Comparison of ENCODE assay signal across 27 cellular contexts in genomic region chr2:33265584-33266338, GRCh38.
DNase-seq lines count a peak whose midpoint lies in the region; ATAC-seq, FAIRE-seq and TF ChIP-seq lines count a peak whose summit lies in the region.
"Had no signal": no experiment of that assay in that cellular context is flagged by ENCODE, and none has a peak within 500 bp of the region (broad histone marks: within the 10 kb centered on the region; RNA-seq: fewer than 3 reads in every experiment).

No MANE protein-coding gene starts in this region.

- H3K27me3 ChIP-seq in IMR-90 (ENCODE audit: control insufficient read depth, insufficient read depth, low read length) (no peaks in the 10 kb centered on the region), brain microvascular endothelial cell (replicated peaks) (no peaks in the 10 kb centered on the region), mesenchymal stem cell (ENCODE audit: control insufficient read depth in 1 of 2, insufficient read depth in 1 of 2, low read length in 2 of 2) (no peaks in the 10 kb centered on the region)
- H3K27me3 ChIP-seq in naive thymus-derived CD4-positive, alpha-beta T cell (ENCODE audit: control insufficient read depth in 2 of 2, insufficient read depth in 2 of 2, low read length in 2 of 2): no peaks in the 10 kb centered on the region
- H3K27me3 ChIP-seq: body of pancreas, spleen, thyroid gland had no signal

- H2BK15ac ChIP-seq in IMR-90 (ENCODE audit: low read depth, low read length) (no peak overlapping the region), mesenchymal stem cell (ENCODE audit: low read depth, poor library complexity, severe bottlenecking) (no peak overlapping the region)

- H3K4me1 ChIP-seq in IMR-90 (ENCODE audit: control insufficient read depth, insufficient read depth, low read length): peaks cover 4% of the 10 kb centered on the region
- H3K4me1 ChIP-seq in mesenchymal stem cell (ENCODE audit: control insufficient read depth, insufficient read depth, low read depth, low read length): peaks cover 3% of the 10 kb centered on the region
- H3K4me1 ChIP-seq in naive thymus-derived CD4-positive, alpha-beta T cell (ENCODE audit: control insufficient read depth in 2 of 2, insufficient read depth in 2 of 2, low read length in 2 of 2): no peaks in the 10 kb centered on the region
- H3K4me1 ChIP-seq: body of pancreas, thyroid gland had no signal

- H3K4me1 Mint-ChIP-seq in naive thymus-derived CD4-positive, alpha-beta T cell: no peaks in the 10 kb centered on the region
- H3K4me1 Mint-ChIP-seq: H9 had no signal

- H3K56ac ChIP-seq in IMR-90 (ENCODE audit: extremely low read depth, insufficient read depth, low read length): no peak overlapping the region

- peaks cover 13% of the 10 kb centered on the region for H3K9me1 ChIP-seq in IMR-90 (ENCODE audit: insufficient read depth, low read length)

- H3K4ac ChIP-seq in IMR-90 (ENCODE audit: low read depth, low read length) (no peak overlapping the region), mesenchymal stem cell (ENCODE audit: low read depth in 1 of 2, low read length in 2 of 2) (peak overlapping the region in 1 of 2 experiments; percentile 67)

- in situ Hi-C loops in IMR-90 (cut with MboI; ENCODE audit: low sequenced_read_pairs) (loop anchor here (10.0 to 25.0 kb wide), 2 partner anchors 228 to 481 kb away; no protein-coding TSS in a partner anchor), brain microvascular endothelial cell (cut with HindIII; ENCODE audit: low pct_ligation_motif_present, low sequenced_read_pairs) (no loop called here), ACHN (cut with HindIII; ENCODE audit: low pct_ligation_motif_present, low pct_unique_long_range_greater_than_20kb, low sequenced_read_pairs) (no loop called here)

- no peak for FAIRE-seq in GM19239 (lab: Jason Lieb, UNC)
- FAIRE-seq: colon, GM12892, kidney had no signal

- H2AFZ ChIP-seq in IMR-90 (replicated peaks; ENCODE audit: low read length, poor library complexity) (no peak overlapping the region), mesenchymal stem cell (ENCODE audit: low read depth, low read length) (no peak overlapping the region)

- H3K36me3 Mint-ChIP-seq in naive thymus-derived CD4-positive, alpha-beta T cell: peaks cover 0 to 3% (median 0%) of the 10 kb centered on the region in 5 donors

- H3K23ac ChIP-seq in IMR-90 (ENCODE audit: low read depth, low read length) (no peak overlapping the region), mesenchymal stem cell (ENCODE audit: low read length in 2 of 2) (no peak overlapping the region)

- H3K27me3 Mint-ChIP-seq in naive thymus-derived CD4-positive, alpha-beta T cell: peaks cover 0 to 16% (median 7%) of the 10 kb centered on the region in 5 donors

- H2BK5ac ChIP-seq in IMR-90 (ENCODE audit: low read depth, low read length, poor library complexity, severe bottlenecking): no peak overlapping the region
- H2BK5ac ChIP-seq in mesenchymal stem cell (ENCODE audit: low read depth, low read length, poor library complexity, severe bottlenecking): no peak overlapping the region

- 100% methylated on average over 1 of the region's 5 CpGs; no CpG with 5 or more reads in 1 of the 2 experiments for WGBS in IMR-90 (ENCODE audit: extremely low coverage in 2 of 2, insufficient read length in 1 of 2), 2 experiments
- 91% methylated on average over 5 of the region's 5 CpGs for WGBS in mesenchymal stem cell

- no peak for TF ChIP-seq RAD21 in IMR-90 (IDR thresholded peaks at IDR 0.05; ENCODE audit: low read length)

- BruUV-seq in IMR-90 (replicated peaks; lab: Mats Ljungman, UMichigan): no TSS peak

- H2AK5ac ChIP-seq in IMR-90 (ENCODE audit: low read depth, low read length) (no peak overlapping the region), mesenchymal stem cell (ENCODE audit: low read length, severe bottlenecking) (no peak overlapping the region)

- peaks cover 14 to 51% of the 10 kb centered on the region in 2 experiments for H3K79me1 ChIP-seq in IMR-90 (ENCODE audit: low read depth in 1 of 2, low read length in 2 of 2)
- no peaks in the 10 kb centered on the region for H3K79me1 ChIP-seq in mesenchymal stem cell (replicated peaks; ENCODE audit: low read length, poor library complexity, severe bottlenecking)

- ATAC-seq in IMR-90 (ENCODE audit: low read depth): no peak
- ATAC-seq in GM19397 (IDR thresholded peaks at IDR 0.05; ENCODE audit: unreplicated experiment): no peak
- no peak for ATAC-seq in naive thymus-derived CD4-positive, alpha-beta T cell
- ATAC-seq: body of pancreas, psoas muscle had no signal

- peaks cover 0 to 5% (median 0%) of the 10 kb centered on the region in 11 donors for H3K9me3 Mint-ChIP-seq in naive thymus-derived CD4-positive, alpha-beta T cell
- H3K9me3 Mint-ChIP-seq: H9 had no signal

- H3K9me3 ChIP-seq in IMR-90 (ENCODE audit: control insufficient read depth, insufficient read depth, low read length) (peaks cover 6% of the 10 kb centered on the region), mesenchymal stem cell (ENCODE audit: control insufficient read depth, low read length) (peaks cover 7% of the 10 kb centered on the region)
- no peaks in the 10 kb centered on the region for H3K9me3 ChIP-seq in naive thymus-derived CD4-positive, alpha-beta T cell (ENCODE audit: control insufficient read depth in 2 of 3, low read length in 3 of 3)
- H3K9me3 ChIP-seq: body of pancreas, thyroid gland had no signal

- no peak overlapping the region for H2BK20ac ChIP-seq in IMR-90 (ENCODE audit: low read depth, low read length)

- DNase-seq in AG20443 (ENCODE audit: low spot score): peak; percentile 15
- no peak for DNase-seq in IMR-90
- no peak for DNase-seq in brain microvascular endothelial cell
- peak; percentile 46 for DNase-seq in mesenchymal stem cell
- no peak for DNase-seq in ACHN
- DNase-seq in naive thymus-derived CD4-positive, alpha-beta T cell: no peak
- no peak for DNase-seq in GM19239 (ENCODE audit: insufficient read length, low spot score)
- DNase-seq: activated CD4-positive, alpha-beta memory T cell treated with anti-CD3 and anti-CD28 coated beads for 36 hours; activated CD4-positive, CD25-positive, alpha-beta regulatory T cell; activated effector memory CD4-positive, alpha-beta T cell treated with Interleukin-2 at 50 U/mL for 16 hours; body of pancreas; effector memory CD4-positive, alpha-beta T cell; H9; kidney; NCI-H1092 treated with DMSO at 0.1 percent for 48 hours; NCI-H2081; nucleus accumbens; psoas muscle; SIG-M5; spleen; stimulated activated CD4-positive, alpha-beta T cell treated with anti-CD3 and anti-CD28 coated beads, Interleukin-4, amount 100 ng/mL, for 1 hour; stimulated activated naive CD4-positive, alpha-beta T cell; SW 1271; thyroid gland had no signal

- H2AK9ac ChIP-seq in IMR-90 (replicated peaks; ENCODE audit: low read depth, low read length, poor library complexity): no peak overlapping the region

- no peak overlapping the region for H3K27ac Mint-ChIP-seq in naive thymus-derived CD4-positive, alpha-beta T cell
- H3K27ac Mint-ChIP-seq: activated CD4-positive, alpha-beta memory T cell treated with anti-CD3 and anti-CD28 coated beads for 36 hours; H9 had no signal

- no peak overlapping the region for H4K5ac ChIP-seq in IMR-90 (ENCODE audit: low read depth, low read length)

- POLR2A ChIA-PET in IMR-90 (lab: Charles Lee; ENCODE audit: unreplicated experiment): no interaction called here
- POLR2A ChIA-PET in naive thymus-derived CD4-positive, alpha-beta T cell (lab: Charles Lee): no interaction called here

- no peak overlapping the region for H3K18ac ChIP-seq in IMR-90 (ENCODE audit: low read depth, low read length)
- H3K18ac ChIP-seq in mesenchymal stem cell (ENCODE audit: low read depth in 1 of 2, low read length in 2 of 2): peak overlapping the region in 1 of 2 experiments; percentile 16

- dilution Hi-C loops in IMR-90 (cut with HindIII; ENCODE audit: low sequenced_read_pairs, unreplicated experiment): no loop called here

- no peak overlapping the region for H3K4me3 Mint-ChIP-seq in naive thymus-derived CD4-positive, alpha-beta T cell
- H3K4me3 Mint-ChIP-seq: activated CD4-positive, alpha-beta memory T cell treated with anti-CD3 and anti-CD28 coated beads for 36 hours; H9 had no signal

- TF ChIP-seq CTCF in IMR-90 (conservative IDR thresholded peaks at IDR 0.05; ENCODE audit: low read depth, low read length) (no peak), brain microvascular endothelial cell (IDR thresholded peaks at IDR 0.05; ENCODE audit: low read depth, low read length, missing control alignments) (no peak)

- peak overlapping the region; percentile 28 to 45 for H2BK12ac ChIP-seq in mesenchymal stem cell (ENCODE audit: low read length in 2 of 2)

- H3K9ac ChIP-seq in IMR-90 (ENCODE audit: low read depth, low read length) (no peak overlapping the region), mesenchymal stem cell (ENCODE audit: low read length) (no peak overlapping the region)

- no peak overlapping the region for H4K91ac ChIP-seq in IMR-90 (ENCODE audit: insufficient read depth, low read depth, low read length)
- H4K91ac ChIP-seq in mesenchymal stem cell (ENCODE audit: low read length): peak overlapping the region; percentile 1

- peaks cover 44% of the 10 kb centered on the region for H3K36me3 ChIP-seq in IMR-90 (ENCODE audit: control insufficient read depth, insufficient read depth, low read length)
- H3K36me3 ChIP-seq in brain microvascular endothelial cell (replicated peaks): peaks cover 59% of the 10 kb centered on the region
- H3K36me3 ChIP-seq in mesenchymal stem cell (ENCODE audit: control insufficient read depth in 1 of 2, insufficient read depth in 2 of 2, low read depth in 1 of 2, low read length in 2 of 2): peaks cover 0 to 29% of the 10 kb centered on the region in 2 experiments
- no peaks in the 10 kb centered on the region for H3K36me3 ChIP-seq in naive thymus-derived CD4-positive, alpha-beta T cell (ENCODE audit: control insufficient read depth in 2 of 3, insufficient read depth in 3 of 3, low read length in 3 of 3)
- H3K36me3 ChIP-seq: thyroid gland had no signal

- CTCF ChIA-PET in IMR-90 (lab: Yijun Ruan, JAX): no interaction called here
- CTCF ChIA-PET in naive thymus-derived CD4-positive, alpha-beta T cell (lab: Charles Lee): no interaction called here

- H3K4me3 ChIP-seq in IMR-90 (ENCODE audit: insufficient read depth, low read depth, low read length): no peak overlapping the region
- H3K4me3 ChIP-seq in brain microvascular endothelial cell (ENCODE audit: low read depth, low read length): no peak overlapping the region
- no peak overlapping the region for H3K4me3 ChIP-seq in mesenchymal stem cell (ENCODE audit: insufficient read depth in 1 of 2, low read depth in 1 of 2, low read length in 2 of 2)
- H3K4me3 ChIP-seq in naive thymus-derived CD4-positive, alpha-beta T cell (ENCODE audit: low read length): no peak overlapping the region
- H3K4me3 ChIP-seq: body of pancreas, psoas muscle, spleen, thyroid gland had no signal

- no peak for TF ChIP-seq POLR2A in IMR-90 (IDR thresholded peaks at IDR 0.05; ENCODE audit: low read depth, low read length)

- no peak overlapping the region for H4K8ac ChIP-seq in IMR-90 (ENCODE audit: low read depth in 2 of 2, low read length in 2 of 2)
- no peak overlapping the region for H4K8ac ChIP-seq in mesenchymal stem cell (ENCODE audit: low read length)

- H3K4me2 ChIP-seq in IMR-90 (ENCODE audit: low read depth, low read length) (no peak overlapping the region), mesenchymal stem cell (ENCODE audit: low read length, poor library complexity, severe bottlenecking) (no peak overlapping the region)

- H3K27ac ChIP-seq in IMR-90 (ENCODE audit: insufficient read depth, low read length): no peak overlapping the region
- peak overlapping the region; percentile 11 for H3K27ac ChIP-seq in brain microvascular endothelial cell
- H3K27ac ChIP-seq in mesenchymal stem cell (ENCODE audit: low read length, poor library complexity, severe bottlenecking): no peak overlapping the region
- no peak overlapping the region for H3K27ac ChIP-seq in naive thymus-derived CD4-positive, alpha-beta T cell (ENCODE audit: low read depth, low read length)
- H3K27ac ChIP-seq: body of pancreas, psoas muscle, spleen, thyroid gland had no signal

- H2BK120ac ChIP-seq in IMR-90 (ENCODE audit: low read depth, low read length): no peak overlapping the region
- no peak overlapping the region for H2BK120ac ChIP-seq in mesenchymal stem cell (ENCODE audit: low read depth, low read length)

- no peaks in the 10 kb centered on the region for H4K20me1 ChIP-seq in IMR-90 (ENCODE audit: insufficient read depth, low read length)

- intact Hi-C loops in IMR-90 (cut with micrococcal nuclease): no loop called here
- intact Hi-C loops in naive thymus-derived CD4-positive, alpha-beta T cell (cut with micrococcal nuclease): no loop called here

- H3K14ac ChIP-seq in IMR-90 (replicated peaks; ENCODE audit: low read depth, low read length) (no peak overlapping the region), mesenchymal stem cell (ENCODE audit: low read length in 2 of 2) (peak overlapping the region in 1 of 2 experiments; percentile 61)

Comparison
In these comparisons a context has a peak if more than half of its experiments do, and no peak if none do; other contexts are left out.
1. DNase-seq: peak in AG20443 (single experiment) and mesenchymal stem cell (single experiment); none in IMR-90 (single experiment), brain microvascular endothelial cell (single experiment), ACHN (single experiment), naive thymus-derived CD4-positive, alpha-beta T cell (0 of 9) and GM19239 (single experiment).